ENCODE assay signal across 1 cellular context in genomic region chr9:136607334-136607919, GRCh38.
TF ChIP-seq lines count a peak whose summit lies in the region.

No MANE protein-coding gene starts in this region.

TF ChIP-seq in HepG2, 621 proteins besides CTCF, POLR2A, EP300 and RAD21:
- TF ChIP-seq REST (IDR thresholded peaks at IDR 0.05; ENCODE audit: borderline replicate concordance in 1 of 2, low read depth in 1 of 2, low read length in 2 of 2) (peak; percentile 24 to 64; a peak in 3 of 4 replicates), PBX2 (CRISPR knock-in tag; IDR thresholded peaks at IDR 0.05) (no peak), ARID3A (IDR thresholded peaks at IDR 0.05; ENCODE audit: low read depth, low read length) (no peak), KLF13 (CRISPR knock-in tag; IDR thresholded peaks at IDR 0.05) (no peak), ISL2 (CRISPR knock-in tag; IDR thresholded peaks at IDR 0.05) (no peak), TBX3 (IDR thresholded peaks at IDR 0.05; ENCODE audit: borderline replicate concordance) (no peak), XBP1 (CRISPR knock-in tag; IDR thresholded peaks at IDR 0.05) (no peak)
